In genomic region chr6:41503841-41504525, GRCh38 we compare ENCODE assay signal across 8 cellular contexts. TPM values are rescaled to one million over a fixed set of nuclear protein-coding genes. Genes with fewer than 3 reads are reported as not detected.
DNase-seq lines count a peak whose midpoint lies in the region; ATAC-seq and TF ChIP-seq lines count a peak whose summit lies in the region.

No MANE protein-coding gene starts in this region.

- H3K27ac ChIP-seq in iPS-18a (ENCODE audit: low read length) (no peak overlapping the region), smooth muscle cell (ENCODE audit: low read depth) (peak overlapping the region; percentile 86), adrenal gland (peak overlapping the region in 2 of 5 donors; percentile 52 to 82)

- TF ChIP-seq POLR2A in adrenal gland (IDR thresholded peaks at IDR 0.05), result no peak

- intact Hi-C loops in adrenal gland (cut with DNase I), result no loop called here

- H3K4me2 ChIP-seq in smooth muscle cell, result peak overlapping the region; percentile 88

- H3K9ac ChIP-seq in iPS-18a (ENCODE audit: low read length) (peak overlapping the region; percentile 4), smooth muscle cell (ENCODE audit: low read depth) (peak overlapping the region; percentile 59)

- H3K4me1 ChIP-seq in iPS-18a (ENCODE audit: control insufficient read depth, low read depth, low read length) (peaks cover 14% of the 10 kb centered on the region), smooth muscle cell (ENCODE audit: low read depth) (peaks cover 27% of the 10 kb centered on the region), adrenal gland (replicated peaks in 1 of 2) (peaks cover 0 to 18% of the 10 kb centered on the region in 2 donors)

- H3K9me3 ChIP-seq in iPS-18a (ENCODE audit: control insufficient read depth, low read depth, low read length) (no peaks in the 10 kb centered on the region), smooth muscle cell (replicated peaks; ENCODE audit: low read depth) (no peaks in the 10 kb centered on the region), adrenal gland (replicated peaks in 1 of 3) (no peaks in the 10 kb centered on the region)

- H3K36me3 ChIP-seq in iPS-18a (ENCODE audit: control insufficient read depth, low read depth, low read length), result no peaks in the 10 kb centered on the region
- H3K36me3 ChIP-seq in smooth muscle cell (ENCODE audit: low read depth), result no peaks in the 10 kb centered on the region
- H3K36me3 ChIP-seq in adrenal gland (replicated peaks in 1 of 2), result no peaks in the 10 kb centered on the region

- H3K4me3 ChIP-seq in AG10803 (ENCODE audit: low read length), result no peak overlapping the region; the same call in 1 of the 2 replicates
- peak overlapping the region; percentile 50 for H3K4me3 ChIP-seq in iPS-18a (ENCODE audit: low read length)
- H3K4me3 ChIP-seq in smooth muscle cell, result peak overlapping the region; percentile 44
- H3K4me3 ChIP-seq in adrenal gland, result peak overlapping the region in 1 of 4 donors; percentile 41

- peaks cover 9% of the 10 kb centered on the region for H3F3A ChIP-seq in smooth muscle cell (ENCODE audit: low read depth)

- under 1% methylated on average over 44 of the region's 55 CpGs for WGBS in smooth muscle cell (ENCODE audit: low lambda C conversion rate)
- 9 to 24% (median 13%) methylated on average over 26 to 55 of the region's 55 CpGs for WGBS in adrenal gland, 4 donors

- H4K20me1 ChIP-seq in smooth muscle cell (ENCODE audit: low read depth), result no peaks in the 10 kb centered on the region

- no peak for ATAC-seq in HG03045 (IDR thresholded peaks at IDR 0.05; ENCODE audit: unreplicated experiment)

- H3K27me3 ChIP-seq in iPS-18a (ENCODE audit: control insufficient read depth, insufficient read depth, low read length) (peaks cover 93% of the 10 kb centered on the region), smooth muscle cell (ENCODE audit: low read depth) (no peaks in the 10 kb centered on the region), adrenal gland (peaks cover 9% of the 10 kb centered on the region)

- DNase-seq in AG10803 (ENCODE audit: low read depth) (peak; percentile 42), GM20000 (ENCODE audit: low spot score) (peak; percentile 83), smooth muscle cell (lab: John Stamatoyannopoulos, UW; ENCODE audit: unreplicated experiment) (no peak), epidermal melanocyte (ENCODE audit: insufficient read length, low spot score) (no peak), adrenal gland (no peak)
- peak; percentile 33 to 37 for DNase-seq in activated T-cell treated with anti-CD3 and anti-CD28 coated beads, Interleukin-2, amount 50 U/mL, for 48 hours

- TF ChIP-seq CTCF in AG10803 (conservative IDR thresholded peaks at IDR 0.05; ENCODE audit: low read length) (no peak), GM20000 (IDR thresholded peaks at IDR 0.05; ENCODE audit: extremely low read depth, missing control alignments) (no peak), smooth muscle cell (IDR thresholded peaks at IDR 0.05; ENCODE audit: borderline replicate concordance, insufficient read depth, poor library complexity, severe bottlenecking) (no peak), adrenal gland (IDR thresholded peaks at IDR 0.05) (no peak)

- peak overlapping the region; percentile 78 for H2AFZ ChIP-seq in smooth muscle cell (ENCODE audit: low read depth)

- H3K79me2 ChIP-seq in smooth muscle cell (ENCODE audit: low read depth), result no peaks in the 10 kb centered on the region

RNA-seq across cellular contexts. Expression of gene FOXP4, which starts 42.2 kb away (rescaled TPM):
- total RNA-seq in smooth muscle cell, result 3.5 and 5.3 TPM in 2 replicates
- 31.9 and 35.9 TPM in 2 replicates for polyA plus RNA-seq in smooth muscle cell
- total RNA-seq in adrenal gland, result 10 to 100 TPM in 5 of 8 donors, 1 to 10 TPM in 3; 6.8 to 17.3 (median 13.2) TPM
- 10 to 100 TPM in 2 of 3 donors, 1 to 10 TPM in 1; 3.7 to 18.2 (median 10.0) TPM for polyA plus RNA-seq in adrenal gland

Comparison
In these comparisons a context has a peak if more than half of its experiments do, and no peak if none do; other contexts are left out.
1. DNase-seq: peak in AG10803 (single experiment), GM20000 (single experiment) and activated T-cell treated with anti-CD3 and anti-CD28 coated beads, Interleukin-2, amount 50 U/mL, for 48 hours (2 of 2); none in smooth muscle cell (single experiment), epidermal melanocyte (single experiment) and adrenal gland (0 of 7).